Comparison of ENCODE assay signal across 1 cellular context in the genomic region with DNA sequence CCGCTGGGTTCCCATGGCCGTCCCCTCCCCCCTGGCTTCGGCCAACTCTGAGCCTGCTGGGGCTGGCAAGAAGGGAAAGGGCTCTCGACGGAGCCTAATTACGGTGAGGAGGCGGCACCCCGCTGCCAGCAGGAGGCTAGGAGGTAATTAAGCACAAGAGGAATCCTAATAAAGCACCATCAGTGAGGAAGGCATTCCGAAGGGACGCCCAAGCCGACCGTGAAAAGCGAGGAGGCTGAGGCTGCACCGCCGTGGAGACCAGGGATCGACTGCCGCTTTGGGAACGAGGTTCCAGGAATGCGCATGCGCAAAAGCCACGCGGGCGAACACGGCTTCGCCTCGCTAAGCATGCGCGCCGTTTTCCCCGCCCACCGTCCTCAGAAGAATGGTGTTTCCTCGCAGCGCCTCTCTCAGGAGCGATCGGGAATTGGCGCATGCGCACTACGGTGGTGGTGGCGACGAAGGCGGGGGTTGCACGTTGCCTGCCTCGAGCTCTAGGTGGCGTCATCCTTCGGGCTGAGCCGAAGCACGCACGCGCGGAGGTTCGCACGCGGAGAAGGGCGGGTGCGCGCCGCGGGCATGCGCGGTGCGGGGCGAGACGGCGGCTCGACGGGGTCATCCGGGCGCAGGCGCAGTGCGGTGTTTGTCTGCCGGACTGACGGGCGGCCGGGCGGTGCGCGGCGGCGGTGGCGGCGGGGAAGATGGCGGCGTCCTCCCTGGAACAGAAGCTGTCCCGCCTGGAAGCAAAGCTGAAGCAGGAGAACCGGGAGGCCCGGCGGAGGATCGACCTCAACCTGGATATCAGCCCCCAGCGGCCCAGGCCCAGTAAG.
TF ChIP-seq lines count a peak whose summit lies in the region.

A gene (plus strand): TSS at position 634 of the 830 bp plus-strand sequence. CDS start 68 bp downstream, at position 702.

TF ChIP-seq in HEK293, 187 proteins besides CTCF, POLR2A, EP300 and RAD21 (continued from another document):
- TF ChIP-seq, protein P1, sequence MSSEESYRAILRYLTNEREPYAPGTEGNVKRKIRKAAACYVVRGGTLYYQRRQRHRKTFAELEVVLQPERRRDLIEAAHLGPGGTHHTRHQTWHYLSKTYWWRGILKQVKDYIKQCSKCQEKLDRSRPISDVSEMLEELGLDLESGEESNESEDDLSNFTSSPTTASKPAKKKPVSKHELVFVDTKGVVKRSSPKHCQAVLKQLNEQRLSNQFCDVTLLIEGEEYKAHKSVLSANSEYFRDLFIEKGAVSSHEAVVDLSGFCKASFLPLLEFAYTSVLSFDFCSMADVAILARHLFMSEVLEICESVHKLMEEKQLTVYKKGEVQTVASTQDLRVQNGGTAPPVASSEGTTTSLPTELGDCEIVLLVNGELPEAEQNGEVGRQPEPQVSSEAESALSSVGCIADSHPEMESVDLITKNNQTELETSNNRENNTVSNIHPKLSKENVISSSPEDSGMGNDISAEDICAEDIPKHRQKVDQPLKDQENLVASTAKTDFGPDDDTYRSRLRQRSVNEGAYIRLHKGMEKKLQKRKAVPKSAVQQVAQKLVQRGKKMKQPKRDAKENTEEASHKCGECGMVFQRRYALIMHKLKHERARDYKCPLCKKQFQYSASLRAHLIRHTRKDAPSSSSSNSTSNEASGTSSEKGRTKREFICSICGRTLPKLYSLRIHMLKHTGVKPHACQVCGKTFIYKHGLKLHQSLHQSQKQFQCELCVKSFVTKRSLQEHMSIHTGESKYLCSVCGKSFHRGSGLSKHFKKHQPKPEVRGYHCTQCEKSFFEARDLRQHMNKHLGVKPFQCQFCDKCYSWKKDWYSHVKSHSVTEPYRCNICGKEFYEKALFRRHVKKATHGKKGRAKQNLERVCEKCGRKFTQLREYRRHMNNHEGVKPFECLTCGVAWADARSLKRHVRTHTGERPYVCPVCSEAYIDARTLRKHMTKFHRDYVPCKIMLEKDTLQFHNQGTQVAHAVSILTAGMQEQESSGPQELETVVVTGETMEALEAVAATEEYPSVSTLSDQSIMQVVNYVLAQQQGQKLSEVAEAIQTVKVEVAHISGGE (tag by site-specific recombination; conservative IDR thresholded peaks at IDR 0.05; ENCODE audit: low read depth) = no peak
- TF ChIP-seq, protein P2, sequence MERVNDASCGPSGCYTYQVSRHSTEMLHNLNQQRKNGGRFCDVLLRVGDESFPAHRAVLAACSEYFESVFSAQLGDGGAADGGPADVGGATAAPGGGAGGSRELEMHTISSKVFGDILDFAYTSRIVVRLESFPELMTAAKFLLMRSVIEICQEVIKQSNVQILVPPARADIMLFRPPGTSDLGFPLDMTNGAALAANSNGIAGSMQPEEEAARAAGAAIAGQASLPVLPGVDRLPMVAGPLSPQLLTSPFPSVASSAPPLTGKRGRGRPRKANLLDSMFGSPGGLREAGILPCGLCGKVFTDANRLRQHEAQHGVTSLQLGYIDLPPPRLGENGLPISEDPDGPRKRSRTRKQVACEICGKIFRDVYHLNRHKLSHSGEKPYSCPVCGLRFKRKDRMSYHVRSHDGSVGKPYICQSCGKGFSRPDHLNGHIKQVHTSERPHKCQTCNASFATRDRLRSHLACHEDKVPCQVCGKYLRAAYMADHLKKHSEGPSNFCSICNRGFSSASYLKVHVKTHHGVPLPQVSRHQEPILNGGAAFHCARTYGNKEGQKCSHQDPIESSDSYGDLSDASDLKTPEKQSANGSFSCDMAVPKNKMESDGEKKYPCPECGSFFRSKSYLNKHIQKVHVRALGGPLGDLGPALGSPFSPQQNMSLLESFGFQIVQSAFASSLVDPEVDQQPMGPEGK (tag by site-specific recombination; IDR thresholded peaks at IDR 0.05) = 0 out of 2 replicates have a peak, but pooled peaks have one; percentile 30
- TF ChIP-seq ZNF843 (tag by site-specific recombination; IDR thresholded peaks at IDR 0.05) (no peak), SALL2 (tag by site-specific recombination; IDR thresholded peaks at IDR 0.05; ENCODE audit: borderline replicate concordance) (no peak), ZNF544 (tag by site-specific recombination; IDR thresholded peaks at IDR 0.05) (no peak), HOXC10 (CRISPR knock-in tag; IDR thresholded peaks at IDR 0.05) (no peak), ZNF2 (tag by site-specific recombination; IDR thresholded peaks at IDR 0.05) (peak; percentile 81; the same call in 1 of the 2 replicates), BCL11A (tag by site-specific recombination; IDR thresholded peaks at IDR 0.05; ENCODE audit: low read depth) (no peak), ZNF473 (tag by site-specific recombination; IDR thresholded peaks at IDR 0.05) (no peak), ZNF266 (tag by site-specific recombination; IDR thresholded peaks at IDR 0.05; ENCODE audit: low read depth) (no peak), ZBTB17 (tag by site-specific recombination; IDR thresholded peaks at IDR 0.05) (no peak; the same call in none of the 2 replicates)
- TF ChIP-seq, protein P3, sequence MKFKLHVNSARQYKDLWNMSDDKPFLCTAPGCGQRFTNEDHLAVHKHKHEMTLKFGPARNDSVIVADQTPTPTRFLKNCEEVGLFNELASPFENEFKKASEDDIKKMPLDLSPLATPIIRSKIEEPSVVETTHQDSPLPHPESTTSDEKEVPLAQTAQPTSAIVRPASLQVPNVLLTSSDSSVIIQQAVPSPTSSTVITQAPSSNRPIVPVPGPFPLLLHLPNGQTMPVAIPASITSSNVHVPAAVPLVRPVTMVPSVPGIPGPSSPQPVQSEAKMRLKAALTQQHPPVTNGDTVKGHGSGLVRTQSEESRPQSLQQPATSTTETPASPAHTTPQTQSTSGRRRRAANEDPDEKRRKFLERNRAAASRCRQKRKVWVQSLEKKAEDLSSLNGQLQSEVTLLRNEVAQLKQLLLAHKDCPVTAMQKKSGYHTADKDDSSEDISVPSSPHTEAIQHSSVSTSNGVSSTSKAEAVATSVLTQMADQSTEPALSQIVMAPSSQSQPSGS (tag by site-specific recombination; IDR thresholded peaks at IDR 0.05; ENCODE audit: low read depth) = peak; percentile 49; the same call in 1 of the 2 replicates
- TF ChIP-seq, protein P4, sequence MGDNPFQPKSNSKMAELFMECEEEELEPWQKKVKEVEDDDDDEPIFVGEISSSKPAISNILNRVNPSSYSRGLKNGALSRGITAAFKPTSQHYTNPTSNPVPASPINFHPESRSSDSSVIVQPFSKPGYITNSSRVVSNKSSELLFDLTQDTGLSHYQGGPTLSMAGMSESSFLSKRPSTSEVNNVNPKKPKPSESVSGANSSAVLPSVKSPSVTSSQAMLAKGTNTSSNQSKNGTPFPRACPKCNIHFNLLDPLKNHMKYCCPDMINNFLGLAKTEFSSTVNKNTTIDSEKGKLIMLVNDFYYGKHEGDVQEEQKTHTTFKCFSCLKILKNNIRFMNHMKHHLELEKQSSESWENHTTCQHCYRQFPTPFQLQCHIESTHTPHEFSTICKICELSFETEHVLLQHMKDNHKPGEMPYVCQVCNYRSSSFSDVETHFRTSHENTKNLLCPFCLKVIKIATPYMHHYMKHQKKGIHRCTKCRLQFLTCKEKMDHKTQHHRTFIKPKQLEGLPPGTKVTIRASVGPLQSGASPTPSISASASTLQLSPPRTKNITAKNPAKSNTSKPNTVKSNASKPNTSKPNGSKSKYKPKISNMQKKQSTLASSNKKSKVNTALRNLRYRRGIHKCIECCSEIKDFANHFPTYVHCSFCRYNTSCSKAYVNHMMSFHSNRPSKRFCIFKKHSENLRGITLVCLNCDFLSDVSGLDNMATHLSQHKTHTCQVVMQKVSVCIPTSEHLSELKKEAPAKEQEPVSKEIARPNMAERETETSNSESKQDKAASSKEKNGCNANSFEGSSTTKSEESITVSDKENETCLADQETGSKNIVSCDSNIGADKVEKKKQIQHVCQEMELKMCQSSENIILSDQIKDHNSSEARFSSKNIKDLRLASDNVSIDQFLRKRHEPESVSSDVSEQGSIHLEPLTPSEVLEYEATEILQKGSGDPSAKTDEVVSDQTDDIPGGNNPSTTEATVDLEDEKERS (tag by site-specific recombination; IDR thresholded peaks at IDR 0.05) = no peak
TF ChIP-seq in HEK293: peak in this region for 34.
